18 cellular contexts compared by ENCODE assay signal in the genomic region with DNA sequence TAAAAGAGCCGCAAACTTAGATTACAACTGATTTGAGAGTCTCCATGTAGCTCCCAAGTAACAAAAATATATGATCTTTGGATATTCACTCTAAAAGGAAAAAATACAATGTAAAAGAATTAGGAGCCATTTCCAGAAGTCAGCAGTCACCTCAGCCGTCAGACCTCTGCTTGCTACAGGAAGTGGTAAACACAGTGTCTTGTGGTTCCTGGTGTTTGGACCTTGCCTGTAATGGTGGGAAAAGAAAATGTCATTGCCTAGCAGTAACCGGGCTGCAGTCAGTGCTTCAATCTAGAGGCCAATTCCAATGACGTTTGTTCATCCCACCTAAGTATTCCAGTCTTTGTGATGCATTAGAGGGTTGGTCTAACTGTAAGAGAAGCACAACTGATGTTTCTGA. TPM values are rescaled to one million over a fixed set of nuclear protein-coding genes. Genes with fewer than 3 reads are reported as not detected.
DNase-seq lines count a peak whose midpoint lies in the region; ATAC-seq and TF ChIP-seq lines count a peak whose summit lies in the region.
"Had no signal": no experiment of that assay in that cellular context is flagged by ENCODE, and none has a peak within 500 bp of the region (broad histone marks: within the 10 kb centered on the region; RNA-seq: fewer than 3 reads in every experiment).

No MANE protein-coding gene starts in this region.

- CTCF ChIA-PET in activated CD8-positive, alpha-beta T cell treated with anti-CD3 and anti-CD28 coated beads, Interleukin-2, amount 10 ng/mL, durations not matched to agents 7 days and 5 days (lab: Charles Lee), result interaction anchor here (1.3 kb wide), 1 partner anchor 18 kb away, joined by 3 read pairs; no protein-coding TSS in a partner anchor
- CTCF ChIA-PET in activated CD8-positive, alpha-beta T cell treated with anti-CD3 and anti-CD28 coated beads for 36 hours (lab: Charles Lee), result no interaction called here

- H3K9me3 Mint-ChIP-seq in activated CD8-positive, alpha-beta T cell treated with anti-CD3 and anti-CD28 coated beads, Interleukin-2, amount 10 ng/mL, durations not matched to agents 7 days and 5 days (ENCODE audit: insufficient read depth), result no peaks in the 10 kb centered on the region
- H3K9me3 Mint-ChIP-seq in activated CD8-positive, alpha-beta T cell treated with anti-CD3 and anti-CD28 coated beads for 36 hours, result no peaks in the 10 kb centered on the region
- no peaks in the 10 kb centered on the region for H3K9me3 Mint-ChIP-seq in stimulated activated effector memory CD8-positive, alpha-beta T cell treated with anti-CD3 and anti-CD28 coated beads, Interleukin-12 subunit alpha, Interleukin-12 subunit beta, amount 100 ng/mL, for 72 hours

- H3K4me3 Mint-ChIP-seq in activated CD8-positive, alpha-beta T cell treated with anti-CD3 and anti-CD28 coated beads, Interleukin-2, amount 10 ng/mL, durations not matched to agents 7 days and 5 days, result no peak overlapping the region
- H3K4me3 Mint-ChIP-seq in activated CD8-positive, alpha-beta T cell treated with anti-CD3 and anti-CD28 coated beads for 36 hours, result no peak overlapping the region
- no peak overlapping the region for H3K4me3 Mint-ChIP-seq in stimulated activated effector memory CD8-positive, alpha-beta T cell treated with anti-CD3 and anti-CD28 coated beads, Interleukin-12 subunit alpha, Interleukin-12 subunit beta, amount 100 ng/mL, for 72 hours

- H3K27ac Mint-ChIP-seq in activated CD8-positive, alpha-beta T cell treated with anti-CD3 and anti-CD28 coated beads, Interleukin-2, amount 10 ng/mL, durations not matched to agents 7 days and 5 days, result no peak overlapping the region
- H3K27ac Mint-ChIP-seq in activated CD8-positive, alpha-beta T cell treated with anti-CD3 and anti-CD28 coated beads for 36 hours, result no peak overlapping the region
- no peak overlapping the region for H3K27ac Mint-ChIP-seq in stimulated activated effector memory CD8-positive, alpha-beta T cell treated with anti-CD3 and anti-CD28 coated beads, Interleukin-12 subunit alpha, Interleukin-12 subunit beta, amount 100 ng/mL, for 72 hours

- H3K27me3 Mint-ChIP-seq in activated CD8-positive, alpha-beta T cell treated with anti-CD3 and anti-CD28 coated beads, Interleukin-2, amount 10 ng/mL, durations not matched to agents 7 days and 5 days (ENCODE audit: low read depth), result peaks cover 20% of the 10 kb centered on the region
- peaks cover 7% of the 10 kb centered on the region for H3K27me3 Mint-ChIP-seq in activated CD8-positive, alpha-beta T cell treated with anti-CD3 and anti-CD28 coated beads for 36 hours

- H3K9me3 ChIP-seq in heart right ventricle (no peaks in the 10 kb centered on the region), osteoblast (ENCODE audit: low read depth, low read length) (no peaks in the 10 kb centered on the region)

- H3K4me2 ChIP-seq in osteoblast (ENCODE audit: insufficient read depth, low read length), result no peak overlapping the region

- H3K4me1 Mint-ChIP-seq in activated CD8-positive, alpha-beta T cell treated with anti-CD3 and anti-CD28 coated beads, Interleukin-2, amount 10 ng/mL, durations not matched to agents 7 days and 5 days (ENCODE audit: low read depth), result peaks cover 11% of the 10 kb centered on the region
- no peaks in the 10 kb centered on the region for H3K4me1 Mint-ChIP-seq in activated CD8-positive, alpha-beta T cell treated with anti-CD3 and anti-CD28 coated beads for 36 hours (ENCODE audit: low read depth)
- no peaks in the 10 kb centered on the region for H3K4me1 Mint-ChIP-seq in stimulated activated effector memory CD8-positive, alpha-beta T cell treated with anti-CD3 and anti-CD28 coated beads, Interleukin-12 subunit alpha, Interleukin-12 subunit beta, amount 100 ng/mL, for 72 hours

- ATAC-seq in activated CD8-positive, alpha-beta T cell treated with anti-CD3 and anti-CD28 coated beads, Interleukin-2, amount 10 ng/mL, durations not matched to agents 7 days and 5 days, result no peak
- no peak for ATAC-seq in activated CD8-positive, alpha-beta T cell treated with anti-CD3 and anti-CD28 coated beads for 36 hours
- peak; percentile 65 for ATAC-seq in GM18907 (IDR thresholded peaks at IDR 0.05; ENCODE audit: unreplicated experiment)
- peak; percentile 39 for ATAC-seq in stimulated activated effector memory CD8-positive, alpha-beta T cell treated with anti-CD3 and anti-CD28 coated beads, Interleukin-12 subunit alpha, Interleukin-12 subunit beta, amount 100 ng/mL, for 72 hours
- ATAC-seq in heart right ventricle, result no peak

- POLR2A ChIA-PET in activated CD8-positive, alpha-beta T cell treated with anti-CD3 and anti-CD28 coated beads, Interleukin-2, amount 10 ng/mL, durations not matched to agents 7 days and 5 days (lab: Charles Lee), result no interaction called here
- POLR2A ChIA-PET in activated CD8-positive, alpha-beta T cell treated with anti-CD3 and anti-CD28 coated beads for 36 hours (lab: Charles Lee), result no interaction called here

- H3K4me1 ChIP-seq in heart right ventricle (no peaks in the 10 kb centered on the region), osteoblast (ENCODE audit: insufficient read depth, low read length) (no peaks in the 10 kb centered on the region)

- H4K20me1 ChIP-seq in osteoblast (ENCODE audit: insufficient read depth, low read length), result no peaks in the 10 kb centered on the region

- no peak for TF ChIP-seq CTCF in activated CD8-positive, alpha-beta T cell treated with anti-CD3 and anti-CD28 coated beads for 36 hours (IDR thresholded peaks at IDR 0.05)
- TF ChIP-seq CTCF in heart right ventricle (IDR thresholded peaks at IDR 0.05) (no peak), osteoblast (IDR thresholded peaks at IDR 0.05; ENCODE audit: extremely low read depth, low read depth, low read length) (no peak)

- peak; percentile 33 for DNase-seq in activated CD8-positive, alpha-beta T cell treated with anti-CD3 and anti-CD28 coated beads, Interleukin-2, amount 10 ng/mL, durations not matched to agents 7 days and 5 days
- DNase-seq in activated CD8-positive, alpha-beta T cell treated with anti-CD3 and anti-CD28 coated beads for 36 hours, result no peak
- DNase-seq in HT1080 (ENCODE audit: low read depth) (peak; percentile 26), superior temporal gyrus (ENCODE audit: extremely low spot score) (no peak), heart right ventricle (no peak), osteoblast (ENCODE audit: insufficient read length, low spot score, missing footprints) (no peak)
- DNase-seq in stimulated activated effector memory CD8-positive, alpha-beta T cell treated with anti-CD3 and anti-CD28 coated beads, Interleukin-12 subunit alpha, Interleukin-12 subunit beta, amount 100 ng/mL, for 72 hours (ENCODE audit: low spot score in 2 of 2), result no peak
- DNase-seq: AML-193, DMS 273 treated with DMSO at 0.1 percent for 48 hours, H7, KBM-7, NCI-H1417, NCI-H187 treated with DMSO at 0.1 percent for 48 hours, NCI-H226, NCI-H526 had no signal

- H3K79me2 ChIP-seq in osteoblast (ENCODE audit: insufficient read depth, low read length), result no peaks in the 10 kb centered on the region

- no peaks in the 10 kb centered on the region for H3K36me3 ChIP-seq in heart right ventricle
- no peaks in the 10 kb centered on the region for H3K36me3 ChIP-seq in osteoblast (ENCODE audit: insufficient read depth, low read length)

- no peaks in the 10 kb centered on the region for H3K36me3 Mint-ChIP-seq in activated CD8-positive, alpha-beta T cell treated with anti-CD3 and anti-CD28 coated beads, Interleukin-2, amount 10 ng/mL, durations not matched to agents 7 days and 5 days (ENCODE audit: low read depth)
- no peaks in the 10 kb centered on the region for H3K36me3 Mint-ChIP-seq in activated CD8-positive, alpha-beta T cell treated with anti-CD3 and anti-CD28 coated beads for 36 hours (ENCODE audit: low read depth)
- no peaks in the 10 kb centered on the region for H3K36me3 Mint-ChIP-seq in stimulated activated effector memory CD8-positive, alpha-beta T cell treated with anti-CD3 and anti-CD28 coated beads, Interleukin-12 subunit alpha, Interleukin-12 subunit beta, amount 100 ng/mL, for 72 hours

- intact Hi-C loops in activated CD8-positive, alpha-beta T cell treated with anti-CD3 and anti-CD28 coated beads for 36 hours (cut with micrococcal nuclease), result no loop called here
- intact Hi-C loops in heart right ventricle (cut with DNase I), result loop anchor here in 1 of 10 donors (5.0 kb wide), 1 partner anchor 1168 kb away; no protein-coding TSS in a partner anchor

- H3K27ac ChIP-seq in heart right ventricle (no peak overlapping the region), osteoblast (ENCODE audit: low read depth, low read length) (no peak overlapping the region)
- H3K27ac ChIP-seq: 22Rv1 had no signal

- no peak overlapping the region for H2AFZ ChIP-seq in osteoblast (ENCODE audit: low read length)

- 74 to 81% methylated on average over 4 of the region's 4 CpGs for WGBS in heart right ventricle, 2 donors

- H3K27me3 ChIP-seq in heart right ventricle, result peaks cover 0 to 5% (median 0%) of the 10 kb centered on the region in 7 donors
- no peaks in the 10 kb centered on the region for H3K27me3 ChIP-seq in osteoblast (ENCODE audit: insufficient read depth, low read length)

- H3K4me3 ChIP-seq in heart right ventricle (no peak overlapping the region), osteoblast (ENCODE audit: insufficient read depth, low read length) (no peak overlapping the region)

RNA-seq across cellular contexts. Expression of gene SMIM31, which starts 28.9 kb away (rescaled TPM):
- not detected for total RNA-seq in activated CD8-positive, alpha-beta T cell treated with anti-CD3 and anti-CD28 coated beads, Interleukin-2, amount 10 ng/mL, durations not matched to agents 7 days and 5 days
- not detected for total RNA-seq in activated CD8-positive, alpha-beta T cell treated with anti-CD3 and anti-CD28 coated beads for 36 hours
- not detected in 2 replicates for total RNA-seq in HT1080 (2014; rRNA removed; shearing (Covaris generic))
- not detected in 2 replicates for polyA plus RNA-seq in HT1080 (2015; cell fraction: cytosol; rRNA removed)
- polyA plus RNA-seq in HT1080 (2015; cell fraction: nucleus; rRNA removed), result not detected in 2 replicates
- total RNA-seq in heart right ventricle (not detected), osteoblast (not detected in 2 replicates)
- polyA plus RNA-seq in heart right ventricle, result not detected
- total RNA-seq: H7; T-helper 1 cell treated with Interleukin-12 subunit alpha and Interleukin-12 subunit beta and Interleukin-4 antibody, amounts not matched to agents 30 ng/mL and 1 ng/mL, for 36 hours had no signal

Comparison
In these comparisons a context has a peak if more than half of its experiments do, and no peak if none do; other contexts are left out.
1. DNase-seq: peak in activated CD8-positive, alpha-beta T cell treated with anti-CD3 and anti-CD28 coated beads, Interleukin-2, amount 10 ng/mL, durations not matched to agents 7 days and 5 days (single experiment) and HT1080 (single experiment); none in activated CD8-positive, alpha-beta T cell treated with anti-CD3 and anti-CD28 coated beads for 36 hours (single experiment), stimulated activated effector memory CD8-positive, alpha-beta T cell treated with anti-CD3 and anti-CD28 coated beads, Interleukin-12 subunit alpha, Interleukin-12 subunit beta, amount 100 ng/mL, for 72 hours (0 of 2), superior temporal gyrus (single experiment), heart right ventricle (0 of 2) and osteoblast (single experiment).
2. ATAC-seq: peak in GM18907 (single experiment) and stimulated activated effector memory CD8-positive, alpha-beta T cell treated with anti-CD3 and anti-CD28 coated beads, Interleukin-12 subunit alpha, Interleukin-12 subunit beta, amount 100 ng/mL, for 72 hours (single experiment); none in activated CD8-positive, alpha-beta T cell treated with anti-CD3 and anti-CD28 coated beads, Interleukin-2, amount 10 ng/mL, durations not matched to agents 7 days and 5 days (single experiment), activated CD8-positive, alpha-beta T cell treated with anti-CD3 and anti-CD28 coated beads for 36 hours (single experiment) and heart right ventricle (0 of 8).